In the genomic region with DNA sequence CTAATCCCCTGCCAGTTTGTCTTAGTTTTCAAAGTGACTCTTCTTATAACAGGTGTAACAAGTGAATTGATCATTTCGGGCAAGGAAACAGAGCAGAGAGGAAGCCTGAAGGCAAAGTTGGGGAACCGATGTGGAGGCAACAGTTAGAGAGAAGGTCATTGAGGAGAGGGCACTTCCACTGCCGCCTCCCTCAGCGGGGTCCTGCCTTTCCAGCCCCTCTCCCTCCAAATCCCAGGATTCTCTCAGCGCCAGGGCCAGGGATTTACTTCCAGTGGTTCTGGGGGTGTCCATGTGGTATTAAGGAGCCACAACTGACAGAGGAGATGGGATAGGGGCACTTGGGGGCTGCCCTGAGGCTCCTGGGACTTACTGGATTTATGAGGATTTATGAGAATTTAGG, we compare ENCODE assay signal across 22 cellular contexts.
"Had no signal": no experiment of that assay in that cellular context is flagged by ENCODE, and none has a peak within 500 bp of the region (broad histone marks: within the 10 kb centered on the region; RNA-seq: fewer than 3 reads in every experiment).

No MANE protein-coding gene starts in this region.

- DNase-seq: adrenal gland, body of pancreas, endodermal cell, foreskin keratinocyte, heart right ventricle, left lung, naive B cell, nephron progenitor cell, right lobe of liver had no signal

- H3K27ac Mint-ChIP-seq: activated naive CD4-positive, alpha-beta T cell treated with anti-CD3 and anti-CD28 coated beads for 36 hours; dendritic cell treated with granulocyte-macrophage colony-stimulating factor and Interleukin-4, amounts not matched to agents 40 ng/mL and 50 ng/mL, for 4 days; endodermal cell; mesothelial cell of epicardium; progenitor cell of endocrine pancreas; WTC11 had no signal

- H3K4me3 ChIP-seq: adrenal gland, body of pancreas, cardiac muscle cell, esophagus muscularis mucosa, heart right ventricle, right lobe of liver had no signal

- H3K9me3 Mint-ChIP-seq: activated naive CD4-positive, alpha-beta T cell treated with anti-CD3 and anti-CD28 coated beads for 36 hours; endodermal cell had no signal

- H3K27me3 ChIP-seq: body of pancreas, cardiac muscle cell, right lobe of liver, upper lobe of left lung had no signal

- H3K36me3 ChIP-seq: adrenal gland, cardiac muscle cell, esophagus muscularis mucosa, heart right ventricle, left lung, neutrophil, right lobe of liver, upper lobe of left lung had no signal

- H3K27me3 Mint-ChIP-seq: activated naive CD8-positive, alpha-beta T cell treated with anti-CD3 and anti-CD28 coated beads for 36 hours had no signal

- H3K36me3 Mint-ChIP-seq: activated CD8-positive, alpha-beta memory T cell treated with anti-CD3 and anti-CD28 coated beads, Interleukin-2, amount 10 ng/mL, durations not matched to agents 7 days and 5 days; mesothelial cell of epicardium had no signal

- H3K27ac ChIP-seq: adrenal gland, cardiac muscle cell, esophagus muscularis mucosa, foreskin keratinocyte, heart right ventricle, left lung, neutrophil, right lobe of liver had no signal

- ATAC-seq: body of pancreas, heart right ventricle, WTC11 had no signal

- H3K9me3 ChIP-seq: adrenal gland, body of pancreas, left lung, neutrophil, right lobe of liver, upper lobe of left lung had no signal

- H3K4me1 Mint-ChIP-seq: WTC11 had no signal

- H3K4me3 Mint-ChIP-seq: activated CD8-positive, alpha-beta T cell treated with anti-CD3 and anti-CD28 coated beads, Interleukin-2, amount 10 ng/mL, durations not matched to agents 7 days and 5 days; activated naive CD4-positive, alpha-beta T cell treated with anti-CD3 and anti-CD28 coated beads for 36 hours; activated naive CD8-positive, alpha-beta T cell treated with anti-CD3 and anti-CD28 coated beads for 36 hours; dendritic cell treated with granulocyte-macrophage colony-stimulating factor and Interleukin-4, amounts not matched to agents 40 ng/mL and 50 ng/mL, for 4 days; endodermal cell; mesothelial cell of epicardium; naive B cell; nephron progenitor cell; stimulated activated naive CD8-positive, alpha-beta T cell treated with anti-CD3 and anti-CD28 coated beads, Interleukin-15, Interleukin-2, amounts not matched to agents 100 ng/mL and 50 ng/mL, for 24 hours; WTC11 had no signal

- H3K4me1 ChIP-seq: adrenal gland, foreskin keratinocyte had no signal
